ENCODE assay signal across 1 cellular context in the genomic region with DNA sequence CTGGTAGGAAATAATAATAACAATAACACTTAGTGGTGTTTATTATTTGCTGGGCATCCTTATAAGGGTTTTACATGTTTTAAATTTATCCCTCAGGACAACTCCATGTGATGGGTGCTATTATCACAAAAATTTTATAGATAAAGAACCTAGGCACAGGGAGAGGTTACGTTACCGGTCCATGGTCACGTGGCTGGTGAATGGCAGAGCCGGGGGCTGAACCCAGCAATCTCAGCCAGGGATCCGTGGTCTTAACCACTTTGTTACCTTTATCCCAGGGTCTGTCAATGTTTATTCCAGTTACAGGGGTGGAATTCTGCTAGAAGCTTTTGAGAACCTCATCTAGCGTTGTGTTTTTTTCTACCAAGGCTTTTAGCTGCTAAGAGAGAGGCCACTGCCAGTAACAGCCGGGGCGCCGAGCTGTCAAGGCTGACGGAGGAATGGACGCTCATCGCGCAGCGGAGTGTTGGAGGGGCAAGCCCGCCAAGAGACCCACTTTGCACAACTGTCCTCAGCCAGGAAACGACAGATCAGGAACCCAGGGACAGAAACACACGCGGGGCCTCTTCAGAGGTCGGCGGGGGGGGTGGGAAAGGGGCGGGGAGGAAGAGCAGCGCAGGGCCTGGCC.
TF ChIP-seq lines count a peak whose summit lies in the region.

No MANE protein-coding gene starts in this region.

TF ChIP-seq in K562, 482 proteins besides CTCF, POLR2A, EP300 and RAD21 (continued from another document and continues in another):
- TF ChIP-seq, protein P1, sequence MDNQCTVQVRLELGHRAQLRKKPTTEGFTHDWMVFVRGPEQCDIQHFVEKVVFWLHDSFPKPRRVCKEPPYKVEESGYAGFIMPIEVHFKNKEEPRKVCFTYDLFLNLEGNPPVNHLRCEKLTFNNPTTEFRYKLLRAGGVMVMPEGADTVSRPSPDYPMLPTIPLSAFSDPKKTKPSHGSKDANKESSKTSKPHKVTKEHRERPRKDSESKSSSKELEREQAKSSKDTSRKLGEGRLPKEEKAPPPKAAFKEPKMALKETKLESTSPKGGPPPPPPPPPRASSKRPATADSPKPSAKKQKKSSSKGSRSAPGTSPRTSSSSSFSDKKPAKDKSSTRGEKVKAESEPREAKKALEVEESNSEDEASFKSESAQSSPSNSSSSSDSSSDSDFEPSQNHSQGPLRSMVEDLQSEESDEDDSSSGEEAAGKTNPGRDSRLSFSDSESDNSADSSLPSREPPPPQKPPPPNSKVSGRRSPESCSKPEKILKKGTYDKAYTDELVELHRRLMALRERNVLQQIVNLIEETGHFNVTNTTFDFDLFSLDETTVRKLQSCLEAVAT (IDR thresholded peaks at IDR 0.05): 0 out of 4 replicates have a peak, but pooled peaks of 1 of the 2 experiments have one; percentile 59
- TF ChIP-seq ZNF318 (IDR thresholded peaks at IDR 0.05; ENCODE audit: borderline replicate concordance in 1 of 2, low read depth in 1 of 2) (no peak), ATF2 (CRISPR knock-in tag; IDR thresholded peaks at IDR 0.05) (no peak), RHOXF2B (CRISPR knock-in tag; conservative IDR thresholded peaks at IDR 0.05) (0 out of 2 replicates have a peak, but pooled peaks have one; percentile 36), ZNF354B (CRISPR knock-in tag; IDR thresholded peaks at IDR 0.05) (no peak), FOXJ2 (tag; IDR thresholded peaks at IDR 0.05) (peak; percentile 46; the same call in 1 of the 2 replicates), JUND (IDR thresholded peaks at IDR 0.05; ENCODE audit: borderline replicate concordance, low read depth, low read length) (no peak), JUND (tag; IDR thresholded peaks at IDR 0.05; ENCODE audit: borderline replicate concordance, low read depth, low read length) (no peak), ZNF57 (CRISPR knock-in tag; IDR thresholded peaks at IDR 0.05) (0 out of 2 replicates have a peak, but pooled peaks have one; percentile 62), ZNF165 (CRISPR knock-in tag; IDR thresholded peaks at IDR 0.05; ENCODE audit: borderline replicate concordance) (0 out of 2 replicates have a peak, but pooled peaks have one; percentile 40), ZNF583 (CRISPR knock-in tag; IDR thresholded peaks at IDR 0.05) (0 out of 2 replicates have a peak, but pooled peaks have one; percentile 19), MLX (CRISPR knock-in tag; conservative IDR thresholded peaks at IDR 0.05) (0 out of 4 replicates have a peak, but pooled peaks of 1 of the 2 experiments have one; percentile 22), RAD51 (IDR thresholded peaks at IDR 0.05; ENCODE audit: borderline replicate concordance, low read depth) (peak; percentile 92), ADNP (tag; IDR thresholded peaks at IDR 0.05) (peak; percentile 36; the same call in 1 of the 2 replicates), FOXP1 (CRISPR knock-in tag; IDR thresholded peaks at IDR 0.05) (0 out of 2 replicates have a peak, but pooled peaks have one; percentile 63), MEF2D (tag; conservative IDR thresholded peaks at IDR 0.05; ENCODE audit: low read depth) (0 out of 2 replicates have a peak, but pooled peaks have one; percentile 9), DPF2 (IDR thresholded peaks at IDR 0.05) (0 out of 2 replicates have a peak, but pooled peaks have one; percentile 11), DEAF1 (CRISPR knock-in tag; IDR thresholded peaks at IDR 0.05) (peak; percentile 35; the same call in 1 of the 2 replicates), MECOM (CRISPR knock-in tag; IDR thresholded peaks at IDR 0.05) (0 out of 2 replicates have a peak, but pooled peaks have one; percentile 23), FOSL1 (tag; conservative IDR thresholded peaks at IDR 0.05) (peak; percentile 21; the same call in 1 of the 2 replicates)
- TF ChIP-seq, protein P2, sequence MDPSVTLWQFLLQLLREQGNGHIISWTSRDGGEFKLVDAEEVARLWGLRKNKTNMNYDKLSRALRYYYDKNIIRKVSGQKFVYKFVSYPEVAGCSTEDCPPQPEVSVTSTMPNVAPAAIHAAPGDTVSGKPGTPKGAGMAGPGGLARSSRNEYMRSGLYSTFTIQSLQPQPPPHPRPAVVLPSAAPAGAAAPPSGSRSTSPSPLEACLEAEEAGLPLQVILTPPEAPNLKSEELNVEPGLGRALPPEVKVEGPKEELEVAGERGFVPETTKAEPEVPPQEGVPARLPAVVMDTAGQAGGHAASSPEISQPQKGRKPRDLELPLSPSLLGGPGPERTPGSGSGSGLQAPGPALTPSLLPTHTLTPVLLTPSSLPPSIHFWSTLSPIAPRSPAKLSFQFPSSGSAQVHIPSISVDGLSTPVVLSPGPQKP (CRISPR knock-in tag; IDR thresholded peaks at IDR 0.05): no peak
- TF ChIP-seq, protein P3, sequence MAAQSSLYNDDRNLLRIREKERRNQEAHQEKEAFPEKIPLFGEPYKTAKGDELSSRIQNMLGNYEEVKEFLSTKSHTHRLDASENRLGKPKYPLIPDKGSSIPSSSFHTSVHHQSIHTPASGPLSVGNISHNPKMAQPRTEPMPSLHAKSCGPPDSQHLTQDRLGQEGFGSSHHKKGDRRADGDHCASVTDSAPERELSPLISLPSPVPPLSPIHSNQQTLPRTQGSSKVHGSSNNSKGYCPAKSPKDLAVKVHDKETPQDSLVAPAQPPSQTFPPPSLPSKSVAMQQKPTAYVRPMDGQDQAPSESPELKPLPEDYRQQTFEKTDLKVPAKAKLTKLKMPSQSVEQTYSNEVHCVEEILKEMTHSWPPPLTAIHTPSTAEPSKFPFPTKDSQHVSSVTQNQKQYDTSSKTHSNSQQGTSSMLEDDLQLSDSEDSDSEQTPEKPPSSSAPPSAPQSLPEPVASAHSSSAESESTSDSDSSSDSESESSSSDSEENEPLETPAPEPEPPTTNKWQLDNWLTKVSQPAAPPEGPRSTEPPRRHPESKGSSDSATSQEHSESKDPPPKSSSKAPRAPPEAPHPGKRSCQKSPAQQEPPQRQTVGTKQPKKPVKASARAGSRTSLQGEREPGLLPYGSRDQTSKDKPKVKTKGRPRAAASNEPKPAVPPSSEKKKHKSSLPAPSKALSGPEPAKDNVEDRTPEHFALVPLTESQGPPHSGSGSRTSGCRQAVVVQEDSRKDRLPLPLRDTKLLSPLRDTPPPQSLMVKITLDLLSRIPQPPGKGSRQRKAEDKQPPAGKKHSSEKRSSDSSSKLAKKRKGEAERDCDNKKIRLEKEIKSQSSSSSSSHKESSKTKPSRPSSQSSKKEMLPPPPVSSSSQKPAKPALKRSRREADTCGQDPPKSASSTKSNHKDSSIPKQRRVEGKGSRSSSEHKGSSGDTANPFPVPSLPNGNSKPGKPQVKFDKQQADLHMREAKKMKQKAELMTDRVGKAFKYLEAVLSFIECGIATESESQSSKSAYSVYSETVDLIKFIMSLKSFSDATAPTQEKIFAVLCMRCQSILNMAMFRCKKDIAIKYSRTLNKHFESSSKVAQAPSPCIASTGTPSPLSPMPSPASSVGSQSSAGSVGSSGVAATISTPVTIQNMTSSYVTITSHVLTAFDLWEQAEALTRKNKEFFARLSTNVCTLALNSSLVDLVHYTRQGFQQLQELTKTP (IDR thresholded peaks at IDR 0.05; ENCODE audit: low read depth in 1 of 2, partially characterized antibody in 2 of 2): peak in 1 of 2 experiments; percentile 48
- TF ChIP-seq, protein P4, sequence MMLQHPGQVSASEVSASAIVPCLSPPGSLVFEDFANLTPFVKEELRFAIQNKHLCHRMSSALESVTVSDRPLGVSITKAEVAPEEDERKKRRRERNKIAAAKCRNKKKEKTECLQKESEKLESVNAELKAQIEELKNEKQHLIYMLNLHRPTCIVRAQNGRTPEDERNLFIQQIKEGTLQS (IDR thresholded peaks at IDR 0.05): no peak
- TF ChIP-seq, protein P4 (CRISPR knock-in tag; conservative IDR thresholded peaks at IDR 0.05): 0 out of 2 replicates have a peak, but pooled peaks have one; percentile 26
- TF ChIP-seq, protein P5, sequence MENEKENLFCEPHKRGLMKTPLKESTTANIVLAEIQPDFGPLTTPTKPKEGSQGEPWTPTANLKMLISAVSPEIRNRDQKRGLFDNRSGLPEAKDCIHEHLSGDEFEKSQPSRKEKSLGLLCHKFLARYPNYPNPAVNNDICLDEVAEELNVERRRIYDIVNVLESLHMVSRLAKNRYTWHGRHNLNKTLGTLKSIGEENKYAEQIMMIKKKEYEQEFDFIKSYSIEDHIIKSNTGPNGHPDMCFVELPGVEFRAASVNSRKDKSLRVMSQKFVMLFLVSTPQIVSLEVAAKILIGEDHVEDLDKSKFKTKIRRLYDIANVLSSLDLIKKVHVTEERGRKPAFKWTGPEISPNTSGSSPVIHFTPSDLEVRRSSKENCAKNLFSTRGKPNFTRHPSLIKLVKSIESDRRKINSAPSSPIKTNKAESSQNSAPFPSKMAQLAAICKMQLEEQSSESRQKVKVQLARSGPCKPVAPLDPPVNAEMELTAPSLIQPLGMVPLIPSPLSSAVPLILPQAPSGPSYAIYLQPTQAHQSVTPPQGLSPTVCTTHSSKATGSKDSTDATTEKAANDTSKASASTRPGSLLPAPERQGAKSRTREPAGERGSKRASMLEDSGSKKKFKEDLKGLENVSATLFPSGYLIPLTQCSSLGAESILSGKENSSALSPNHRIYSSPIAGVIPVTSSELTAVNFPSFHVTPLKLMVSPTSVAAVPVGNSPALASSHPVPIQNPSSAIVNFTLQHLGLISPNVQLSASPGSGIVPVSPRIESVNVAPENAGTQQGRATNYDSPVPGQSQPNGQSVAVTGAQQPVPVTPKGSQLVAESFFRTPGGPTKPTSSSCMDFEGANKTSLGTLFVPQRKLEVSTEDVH (IDR thresholded peaks at IDR 0.05; ENCODE audit: low read depth, partially characterized antibody): no peak
